1 cellular context compared by ENCODE assay signal in the genomic region with DNA sequence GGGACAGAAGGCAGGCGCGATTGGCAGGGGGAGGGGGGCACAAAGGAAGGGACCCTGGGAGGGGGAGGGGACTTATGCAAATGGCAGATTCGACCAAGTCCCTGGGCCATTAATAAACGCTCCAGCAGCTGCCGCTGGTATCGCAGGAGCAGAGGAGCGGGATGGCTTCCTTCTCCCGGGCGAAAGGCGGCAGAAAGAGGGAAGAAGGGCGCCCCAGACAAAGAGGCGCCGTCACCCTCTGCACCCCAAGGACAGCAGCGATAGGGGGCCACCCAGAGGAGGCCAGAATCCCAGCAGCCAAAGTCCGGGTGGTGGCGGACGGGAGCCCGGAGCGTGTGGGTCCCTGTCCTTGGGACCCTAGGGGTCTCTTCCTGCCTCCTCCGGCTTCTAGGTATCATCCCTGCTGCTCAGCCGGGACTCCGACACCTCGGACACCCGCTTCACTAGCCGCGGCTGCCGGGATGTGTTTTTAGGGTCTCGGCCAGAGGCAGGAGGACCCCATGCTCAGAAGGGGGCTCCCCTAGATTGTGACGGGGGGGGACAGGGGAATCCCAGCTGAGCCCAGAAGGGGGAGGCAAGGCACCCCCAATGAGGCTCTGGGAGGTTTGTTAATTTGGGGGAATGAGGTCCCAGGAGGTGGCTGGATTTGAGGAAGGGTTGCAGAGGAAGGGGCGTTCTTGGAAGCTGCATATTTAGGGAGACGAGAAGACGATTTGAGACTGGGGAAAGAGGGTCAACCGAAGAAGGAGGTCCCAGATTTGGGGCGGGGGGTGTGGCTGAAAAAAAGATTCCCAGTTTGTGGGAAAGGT.
TF ChIP-seq lines count a peak whose summit lies in the region.

No MANE protein-coding gene starts in this region.

TF ChIP-seq in SK-N-SH, 30 proteins besides CTCF, POLR2A, EP300 and RAD21 (continued from another document):
- TF ChIP-seq ZBTB33 (IDR thresholded peaks at IDR 0.05; ENCODE audit: borderline replicate concordance, low read depth) (no peak), TCF12 (IDR thresholded peaks at IDR 0.05) (no peak), RFX5 (IDR thresholded peaks at IDR 0.05; ENCODE audit: low read length) (no peak)
